In the genomic region with DNA sequence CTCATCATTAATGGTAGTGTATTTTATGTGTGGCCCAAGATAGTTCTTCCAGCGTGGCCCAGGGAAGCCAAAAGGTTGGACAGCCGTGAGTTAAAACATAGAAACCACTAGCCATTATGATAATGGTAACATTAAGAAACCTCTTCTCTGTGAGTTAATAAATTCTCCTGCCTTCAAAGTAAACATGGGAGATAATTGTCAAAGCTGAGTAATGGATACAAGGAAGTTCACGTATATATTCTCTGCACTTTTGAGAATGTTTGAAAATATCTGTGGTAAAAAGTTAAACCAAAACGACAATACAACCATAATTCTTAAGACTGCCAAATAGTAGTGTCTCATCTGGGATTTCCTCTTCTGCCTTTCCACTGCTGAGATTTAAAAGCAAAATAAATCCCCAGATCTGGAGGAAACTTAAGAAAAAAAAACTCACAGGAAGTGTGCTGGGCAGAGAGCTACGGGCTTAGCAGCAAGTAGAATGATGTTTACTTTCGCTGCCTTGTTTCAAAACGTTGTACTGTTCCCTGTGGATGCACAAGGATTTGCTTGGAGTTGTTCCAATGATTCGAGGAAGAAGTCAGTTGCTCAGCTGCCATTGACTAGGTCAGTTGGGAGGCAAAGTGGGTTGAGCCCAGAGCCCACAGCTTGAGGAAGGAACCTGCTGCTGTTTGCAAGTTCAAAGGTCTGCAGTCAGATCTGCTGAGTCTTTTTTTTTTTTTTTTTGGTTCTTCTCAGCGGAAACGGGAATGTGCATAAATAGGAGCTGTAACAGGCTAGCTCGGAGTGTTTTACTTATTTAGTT, we compare ENCODE assay signal across 8 cellular contexts. TPM values are rescaled to one million over a fixed set of nuclear protein-coding genes. Genes with fewer than 3 reads are reported as not detected.
DNase-seq lines count a peak whose midpoint lies in the region; ATAC-seq lines count a peak whose summit lies in the region.

No MANE protein-coding gene starts in this region.

- H3K36me3 ChIP-seq in SJCRH30, result no peaks in the 10 kb centered on the region
- H3K36me3 ChIP-seq in duodenal mucosa (ENCODE audit: control insufficient read depth in 1 of 2, insufficient read depth in 2 of 2, low read length in 2 of 2), result peaks cover 11 to 12% of the 10 kb centered on the region in 2 donors

- peaks cover 2% of the 10 kb centered on the region for H3K36me3 Mint-ChIP-seq in IgD-negative memory B cell

- H3K4me1 Mint-ChIP-seq in IgD-negative memory B cell, result peaks cover 20 to 25% (median 23%) of the 10 kb centered on the region in 3 donors

- no peak for ATAC-seq in HG02623 (IDR thresholded peaks at IDR 0.05; ENCODE audit: unreplicated experiment)

- H3K27me3 ChIP-seq in SJCRH30, result no peaks in the 10 kb centered on the region
- H3K27me3 ChIP-seq in duodenal mucosa (ENCODE audit: control insufficient read depth in 1 of 2, insufficient read depth in 2 of 2, low read length in 2 of 2), result no peaks in the 10 kb centered on the region
- no peaks in the 10 kb centered on the region for H3K27me3 ChIP-seq in mononuclear cell (ENCODE audit: insufficient read depth, low read length)

- H3K9ac ChIP-seq in duodenal mucosa (ENCODE audit: low read depth in 1 of 2, low read length in 2 of 2), result peak overlapping the region; percentile 82 to 91

- H3K4me3 Mint-ChIP-seq in IgD-negative memory B cell, result peak overlapping the region; percentile 82 to 96 (median 91)

- DNase-seq in DMS114 treated with DMSO at 0.1 percent for 48 hours (lab: John Stamatoyannopoulos, UW; ENCODE audit: unreplicated experiment), result peak; percentile 9
- peak; percentile 59 to 81 for DNase-seq in SJCRH30
- peak; percentile 79 for DNase-seq in ureter (ENCODE audit: low spot score)
- DNase-seq in germinal center (ENCODE audit: low spot score), result no peak

- peak overlapping the region; percentile 73 for H3K4me3 ChIP-seq in SJCRH30
- peak overlapping the region; percentile 88 to 91 for H3K4me3 ChIP-seq in duodenal mucosa (ENCODE audit: low read depth in 1 of 2, low read length in 2 of 2)
- peak overlapping the region; percentile 79 for H3K4me3 ChIP-seq in mononuclear cell (ENCODE audit: low read length)

- no peak overlapping the region for H3K27ac ChIP-seq in SJCRH30
- H3K27ac ChIP-seq in duodenal mucosa (ENCODE audit: low read depth, low read length), result peak overlapping the region; percentile 87

- H3K9me3 Mint-ChIP-seq in IgD-negative memory B cell, result no peaks in the 10 kb centered on the region

- peaks cover 10% of the 10 kb centered on the region for H3K4me1 ChIP-seq in SJCRH30
- peaks cover 25 to 31% of the 10 kb centered on the region in 2 donors for H3K4me1 ChIP-seq in duodenal mucosa (ENCODE audit: control insufficient read depth in 1 of 2, insufficient read depth in 2 of 2, low read length in 2 of 2)
- H3K4me1 ChIP-seq in mononuclear cell (ENCODE audit: insufficient read depth, low read length), result peaks cover 73% of the 10 kb centered on the region

- peak overlapping the region; percentile 48 to 98 (median 96) for H3K27ac Mint-ChIP-seq in IgD-negative memory B cell

- no peaks in the 10 kb centered on the region for H3K27me3 Mint-ChIP-seq in IgD-negative memory B cell

- H3K9me3 ChIP-seq in SJCRH30 (replicated peaks) (no peaks in the 10 kb centered on the region), duodenal mucosa (ENCODE audit: control insufficient read depth in 1 of 2, low read length in 2 of 2) (no peaks in the 10 kb centered on the region), mononuclear cell (ENCODE audit: low read depth, low read length) (no peaks in the 10 kb centered on the region)

RNA-seq across cellular contexts. Expression of a gene that starts 1.7 kb away (rescaled TPM):
- 17.4 TPM for polyA plus RNA-seq in IgD-negative memory B cell
- 14.3 and 18.4 TPM in 2 replicates for total RNA-seq in SJCRH30 (2014; rRNA removed; shearing (Covaris generic))
- 15.4 TPM for total RNA-seq in mononuclear cell
- total RNA-seq in ureter, result 133 TPM

RNA-seq across cellular contexts. Expression of a gene that starts 37.4 kb away (rescaled TPM):
- 24.1 TPM for polyA plus RNA-seq in IgD-negative memory B cell
- 20.2 and 22.0 TPM in 2 replicates for total RNA-seq in SJCRH30 (2014; rRNA removed; shearing (Covaris generic))
- total RNA-seq in mononuclear cell (3.3 TPM), ureter (11.6 TPM)

RNA-seq across cellular contexts. Expression of a gene that starts 37.7 kb away (rescaled TPM):
- polyA plus RNA-seq in IgD-negative memory B cell, result 34.2 TPM
- total RNA-seq in SJCRH30 (2014; rRNA removed; shearing (Covaris generic)), result 43.7 and 47.6 TPM in 2 replicates
- 31.7 TPM for total RNA-seq in mononuclear cell
- 65.2 TPM for total RNA-seq in ureter
